In genomic region chr12:68833508-68833907, GRCh38 we compare ENCODE assay signal across 33 cellular contexts.
"Had no signal": no experiment of that assay in that cellular context is flagged by ENCODE, and none has a peak within 500 bp of the region (broad histone marks: within the 10 kb centered on the region; RNA-seq: fewer than 3 reads in every experiment).

No MANE protein-coding gene starts in this region.

- ATAC-seq: activated naive CD8-positive, alpha-beta T cell treated with anti-CD3 and anti-CD28 coated beads, Interleukin-2, amount 50 U/mL, for 24 hours; activated T-cell treated with anti-CD3 and anti-CD28 coated beads, Interleukin-2, amount 50 U/mL, for 4 hours; PC-3 had no signal

- DNase-seq: activated B cell treated with CpG ODN at 0.5 μM for 24 hours; activated CD4-positive, alpha-beta memory T cell treated with anti-CD3 and anti-CD28 coated beads for 36 hours; activated CD4-positive, alpha-beta T cell treated with anti-CD3 and anti-CD28 coated beads for 4 hours; activated CD4-positive, alpha-beta T cell treated with anti-CD3 and anti-CD28 coated beads, Interleukin-2, amount 50 U/mL, for 1 hour; activated CD4-positive, CD25-positive, alpha-beta regulatory T cell treated with anti-CD3 and anti-CD28 coated beads, Interleukin-2, amount 50 U/mL, for 72 hours; activated CD8-positive, alpha-beta memory T cell treated with anti-CD3 and anti-CD28 coated beads, Interleukin-2, amount 50 U/mL, for 4 hours; activated effector memory CD4-positive, alpha-beta T cell treated with Interleukin-2 at 50 U/mL for 16 hours; activated naive CD4-positive, alpha-beta T cell treated with anti-CD3 and anti-CD28 coated beads, Interleukin-2, amount 10 ng/mL, durations not matched to agents 7 days and 5 days; activated naive CD8-positive, alpha-beta T cell treated with anti-CD3 and anti-CD28 coated beads, Interleukin-2, amount 50 U/mL, for 24 hours; activated T-cell treated with anti-CD3 and anti-CD28 coated beads for 4 hours; activated T-cell treated with anti-CD3 and anti-CD28 coated beads, Interleukin-2, amount 50 U/mL, for 4 hours; anterior cingulate cortex; brain microvascular endothelial cell; central memory CD4-positive, alpha-beta T cell; MM.1S; NCI-H1105; NCI-H1417 treated with DMSO at 0.1 percent for 48 hours; NCI-H187 treated with DMSO at 0.1 percent for 48 hours; NCI-H2081; NCI-H345; NCI-H524 treated with DMSO at 0.1 percent for 48 hours; NK-92 treated with Interleukin-12 subunit alpha and Interleukin-12 subunit beta, amount 100 ng/mL, for 24 hours; PC-3; Peyer's patch; RPMI8226; SHP77 treated with DMSO at 0.1 percent for 48 hours; SW 1271; T-helper 1 cell; T-helper 2 cell; T-helper 9 cell had no signal

- H3K27ac Mint-ChIP-seq: activated B cell treated with CpG ODN at 0.5 μM for 24 hours; activated CD4-positive, alpha-beta memory T cell treated with anti-CD3 and anti-CD28 coated beads for 36 hours; activated naive CD4-positive, alpha-beta T cell treated with anti-CD3 and anti-CD28 coated beads, Interleukin-2, amount 10 ng/mL, durations not matched to agents 7 days and 5 days; activated naive CD8-positive, alpha-beta T cell; activated naive CD8-positive, alpha-beta T cell treated with anti-CD3 and anti-CD28 coated beads, Interleukin-2, amount 50 U/mL, for 24 hours had no signal

- H3K27me3 Mint-ChIP-seq: activated B cell treated with CpG ODN at 0.5 μM for 24 hours; activated CD4-positive, alpha-beta memory T cell treated with anti-CD3 and anti-CD28 coated beads for 36 hours; activated naive CD4-positive, alpha-beta T cell treated with anti-CD3 and anti-CD28 coated beads, Interleukin-2, amount 10 ng/mL, durations not matched to agents 7 days and 5 days; activated naive CD8-positive, alpha-beta T cell; activated naive CD8-positive, alpha-beta T cell treated with anti-CD3 and anti-CD28 coated beads, Interleukin-2, amount 50 U/mL, for 24 hours had no signal

- H3K9me3 Mint-ChIP-seq: activated B cell treated with CpG ODN at 0.5 μM for 24 hours; activated CD4-positive, alpha-beta memory T cell treated with anti-CD3 and anti-CD28 coated beads for 36 hours; activated naive CD4-positive, alpha-beta T cell treated with anti-CD3 and anti-CD28 coated beads, Interleukin-2, amount 10 ng/mL, durations not matched to agents 7 days and 5 days; activated naive CD8-positive, alpha-beta T cell treated with anti-CD3 and anti-CD28 coated beads, Interleukin-2, amount 50 U/mL, for 24 hours; activated T-cell treated with anti-CD3 and anti-CD28 coated beads, Interleukin-2, amount 50 U/mL, for 4 hours had no signal

- H3K4me3 Mint-ChIP-seq: activated B cell treated with CpG ODN at 0.5 μM for 24 hours; activated CD4-positive, alpha-beta memory T cell treated with anti-CD3 and anti-CD28 coated beads for 36 hours; activated naive CD4-positive, alpha-beta T cell treated with anti-CD3 and anti-CD28 coated beads, Interleukin-2, amount 10 ng/mL, durations not matched to agents 7 days and 5 days; activated naive CD8-positive, alpha-beta T cell; activated naive CD8-positive, alpha-beta T cell treated with anti-CD3 and anti-CD28 coated beads, Interleukin-2, amount 50 U/mL, for 24 hours; activated T-cell treated with anti-CD3 and anti-CD28 coated beads, Interleukin-2, amount 50 U/mL, for 4 hours had no signal

- H3K4me3 ChIP-seq: Peyer's patch, SJSA1 had no signal

- H3K9me3 ChIP-seq: Peyer's patch, SJSA1 had no signal

- H3K27ac ChIP-seq: brain microvascular endothelial cell, Peyer's patch, SJSA1, VCaP had no signal

- H3K4me1 ChIP-seq: Peyer's patch had no signal

- H3K27me3 ChIP-seq: brain microvascular endothelial cell, Peyer's patch, SJSA1 had no signal
